ENCODE assay signal across 3 cellular contexts in genomic region chr12:122653291-122653690, GRCh38. TPM values are rescaled to one million over a fixed set of nuclear protein-coding genes. Genes with fewer than 3 reads are reported as not detected.
"Had no signal": no experiment of that assay in that cellular context is flagged by ENCODE, and none has a peak within 500 bp of the region (broad histone marks: within the 10 kb centered on the region; RNA-seq: fewer than 3 reads in every experiment).

No MANE protein-coding gene starts in this region.

RNA-seq across cellular contexts. Expression of gene HCAR2, which starts 49.9 kb away (rescaled TPM):
- total RNA-seq: temporal lobe, thyroid gland, uterus had no signal
